In genomic region chrX:13212191-13212651, GRCh38 we compare ENCODE assay signal across 15 cellular contexts.
DNase-seq lines count a peak whose midpoint lies in the region; ATAC-seq and TF ChIP-seq lines count a peak whose summit lies in the region.
"Had no signal": no experiment of that assay in that cellular context is flagged by ENCODE, and none has a peak within 500 bp of the region (broad histone marks: within the 10 kb centered on the region; RNA-seq: fewer than 3 reads in every experiment).

No MANE protein-coding gene starts in this region.

- H3K9ac ChIP-seq in Loucy (ENCODE audit: low read depth, low read length, poor library complexity, severe bottlenecking) (no peak overlapping the region), adipocyte (ENCODE audit: low read length) (peak overlapping the region; percentile 36)

- no peaks in the 10 kb centered on the region for H4K20me1 ChIP-seq in Loucy (ENCODE audit: insufficient read depth, low read length, poor library complexity, severe bottlenecking)

- no peaks in the 10 kb centered on the region for H3F3A ChIP-seq in Loucy (ENCODE audit: low read depth)

- DNase-seq in adipocyte (ENCODE audit: low read depth) (peak; percentile 34), left cardiac atrium (no peak), spleen (no peak), GDM1 (lab: John Stamatoyannopoulos, UW) (no peak), GM19238 (ENCODE audit: insufficient read length, low spot score) (no peak)
- no peak for DNase-seq in activated CD4-positive, CD25-positive, alpha-beta regulatory T cell (lab: John Stamatoyannopoulos, UW)
- DNase-seq: activated effector memory CD4-positive, alpha-beta T cell treated with Interleukin-2 at 50 U/mL for 16 hours; DMS153; Peyer's patch; T-helper 2 cell; transverse colon had no signal

- H3K27me3 ChIP-seq in Loucy (ENCODE audit: insufficient read depth, low read length, poor library complexity, severe bottlenecking), result no peaks in the 10 kb centered on the region
- no peaks in the 10 kb centered on the region for H3K27me3 ChIP-seq in adipocyte (replicated peaks; ENCODE audit: control insufficient read depth, insufficient read depth, low read length)
- no peaks in the 10 kb centered on the region for H3K27me3 ChIP-seq in spleen (replicated peaks in 1 of 7)
- H3K27me3 ChIP-seq: cardiac muscle cell, Peyer's patch, transverse colon had no signal

- no peaks in the 10 kb centered on the region for H3K36me3 ChIP-seq in Loucy (ENCODE audit: insufficient read depth, low read length)
- no peaks in the 10 kb centered on the region for H3K36me3 ChIP-seq in adipocyte (ENCODE audit: control insufficient read depth, insufficient read depth, low read length, severe bottlenecking)
- H3K36me3 ChIP-seq in spleen, result no peaks in the 10 kb centered on the region
- H3K36me3 ChIP-seq: cardiac muscle cell, Peyer's patch, transverse colon had no signal

- intact Hi-C loops in left cardiac atrium (cut with DNase I) (no loop called here), spleen (cut with DNase I; ENCODE audit: low total_unique reads) (no loop called here)

- H3K4me3 ChIP-seq in Loucy (ENCODE audit: low read length, poor library complexity, severe bottlenecking) (no peak overlapping the region), adipocyte (ENCODE audit: low read length) (no peak overlapping the region), spleen (no peak overlapping the region)
- H3K4me3 ChIP-seq: cardiac muscle cell, Peyer's patch, transverse colon had no signal

- H3K9me3 ChIP-seq in Loucy (ENCODE audit: insufficient read depth, low read depth, low read length) (no peaks in the 10 kb centered on the region), adipocyte (ENCODE audit: control insufficient read depth, low read length) (peaks cover 4% of the 10 kb centered on the region), spleen (peaks cover 0 to 6% (median 0%) of the 10 kb centered on the region in 8 donors)
- H3K9me3 ChIP-seq: Peyer's patch, transverse colon had no signal

- 62 to 75% (median 68%) methylated on average over 1 of the region's 1 CpG for WGBS in spleen, 5 donors

- H3K9me2 ChIP-seq in Loucy (replicated peaks; ENCODE audit: low read depth, low read length), result no peaks in the 10 kb centered on the region

- no peak for TF ChIP-seq POLR2A in spleen (IDR thresholded peaks at IDR 0.05)

- peak overlapping the region; percentile 50 for H3K4me2 ChIP-seq in Loucy (ENCODE audit: low read depth, low read length, poor library complexity, severe bottlenecking)

- H2AFZ ChIP-seq in Loucy (ENCODE audit: low read length), result no peak overlapping the region

- H3K4me1 ChIP-seq in Loucy (ENCODE audit: insufficient read depth, low read length, poor library complexity, severe bottlenecking) (peaks cover 3% of the 10 kb centered on the region), adipocyte (ENCODE audit: control insufficient read depth, insufficient read depth, low read length) (peaks cover 9% of the 10 kb centered on the region), spleen (peaks cover 0 to 5% (median 0%) of the 10 kb centered on the region in 6 donors)
- H3K4me1 ChIP-seq: Peyer's patch had no signal

- TF ChIP-seq CTCF in Loucy (conservative IDR thresholded peaks at IDR 0.05; ENCODE audit: low read length) (no peak), spleen (IDR thresholded peaks at IDR 0.05 in 8 of 11, conservative IDR thresholded peaks at IDR 0.05 in 3 of 11) (no peak)

- peak overlapping the region in 5 of 8 donors; percentile 30 to 63 (median 39) for H3K27ac ChIP-seq in spleen
- H3K27ac ChIP-seq: cardiac muscle cell, HL-60, Peyer's patch had no signal

- ATAC-seq in left cardiac atrium (peak; percentile 44 to 47), GM21576 (IDR thresholded peaks at IDR 0.05; ENCODE audit: unreplicated experiment) (no peak)

- no peaks in the 10 kb centered on the region for H3K79me2 ChIP-seq in Loucy (ENCODE audit: insufficient read depth, low read length)
